Comparison of ENCODE assay signal across 1 cellular context in genomic region chr15:80953953-80954778, GRCh38.
A peak's percentile ranks its signal among the peaks of the same experiment; 100 is the strongest.
TF ChIP-seq lines count a peak whose summit lies in the region.

No MANE protein-coding gene starts in this region.

TF ChIP-seq in K562, 482 proteins besides CTCF, POLR2A, EP300 and RAD21 (continued from another document):
- no peak for TF ChIP-seq MGA (IDR thresholded peaks at IDR 0.05)
- peak; percentile 66 for TF ChIP-seq ARID1B (IDR thresholded peaks at IDR 0.05)
- TF ChIP-seq ZNF316 (IDR thresholded peaks at IDR 0.05): peak; percentile 55
- peak; percentile 19; the same call in 1 of the 2 replicates for TF ChIP-seq MAFF (IDR thresholded peaks at IDR 0.05; ENCODE audit: low read length)
- TF ChIP-seq FOXK2 (conservative IDR thresholded peaks at IDR 0.05 in 1 of 2, IDR thresholded peaks at IDR 0.05 in 1 of 2; ENCODE audit: low read depth in 2 of 2): peak in 1 of 2 experiments; percentile 53; a peak in 1 of 4 replicates
- no peak for TF ChIP-seq CBX1 (IDR thresholded peaks at IDR 0.05; ENCODE audit: low read depth)
- peak; percentile 25; the same call in 1 of the 2 replicates for TF ChIP-seq SMARCC2 (IDR thresholded peaks at IDR 0.05; ENCODE audit: low read depth)
